Comparison of ENCODE assay signal across 21 cellular contexts in the genomic region with DNA sequence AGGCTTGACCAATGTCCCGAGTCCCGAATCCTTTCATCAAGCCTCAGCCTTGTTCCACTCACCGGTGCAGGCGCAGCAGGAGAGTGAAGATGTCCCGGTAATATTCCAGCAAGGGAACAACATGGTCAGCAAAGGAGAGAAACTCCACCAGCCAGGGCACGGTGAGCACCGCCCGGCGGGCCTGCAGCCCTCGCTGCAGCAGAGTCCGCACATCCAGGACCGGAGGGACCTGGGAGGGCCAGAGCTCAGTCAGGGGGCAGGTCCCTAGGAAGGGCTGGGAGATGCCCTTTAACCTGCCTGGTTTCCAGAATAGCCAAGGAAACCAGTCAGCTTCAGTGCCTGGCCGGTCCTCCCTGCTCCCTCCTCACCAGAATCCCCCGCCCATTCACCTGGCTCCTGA. TPM values are rescaled to one million over a fixed set of nuclear protein-coding genes. Genes with fewer than 3 reads are reported as not detected.
A peak's percentile ranks its signal among the peaks of the same experiment; 100 is the strongest.
DNase-seq lines count a peak whose midpoint lies in the region; ATAC-seq, FAIRE-seq and TF ChIP-seq lines count a peak whose summit lies in the region.
"Had no signal": no experiment of that assay in that cellular context is flagged by ENCODE, and none has a peak within 500 bp of the region (broad histone marks: within the 10 kb centered on the region; RNA-seq: fewer than 3 reads in every experiment).

No MANE protein-coding gene starts in this region.

- H3K9me3 Mint-ChIP-seq in activated T-helper 17 cell treated with anti-CD3 and anti-CD28 coated beads, Interleukin-2, amount 50 U/mL, for 72 hours = no peaks in the 10 kb centered on the region
- H3K9me3 Mint-ChIP-seq in osteocyte (ENCODE audit: unreplicated experiment) (no peaks in the 10 kb centered on the region), mesothelial cell of epicardium (no peaks in the 10 kb centered on the region)
- H3K9me3 Mint-ChIP-seq: CD4-positive, alpha-beta T cell; HFFc6 had no signal

- no peaks in the 10 kb centered on the region for H3K27me3 ChIP-seq in HepG2 (ENCODE audit: control insufficient read depth in 1 of 2, insufficient read depth in 2 of 2, low read length in 2 of 2)
- H3K27me3 ChIP-seq in right lobe of liver = no peaks in the 10 kb centered on the region

- intact Hi-C loops in HepG2 (cut with micrococcal nuclease; ENCODE audit: unreplicated experiment) (no loop called here), right lobe of liver (cut with DNase I) (no loop called here)

- no peak for TF ChIP-seq RAD21 in HepG2 (CRISPR knock-in tag; IDR thresholded peaks at IDR 0.05)

- CTCF ChIA-PET in HepG2 (lab: Yijun Ruan, JAX; ENCODE audit: low intra/inter-chr PET ratio, low total read pairs) = no interaction called here

- TF ChIP-seq EP300 in HepG2 (IDR thresholded peaks at IDR 0.05; ENCODE audit: low read depth in 2 of 2, low read length in 2 of 2) (no peak), HepG2 (CRISPR knock-in tag; IDR thresholded peaks at IDR 0.05; ENCODE audit: borderline replicate concordance) (no peak)

- H3K4me3 Mint-ChIP-seq in activated T-helper 17 cell treated with anti-CD3 and anti-CD28 coated beads, Interleukin-2, amount 50 U/mL, for 72 hours = no peak overlapping the region
- H3K4me3 Mint-ChIP-seq in osteocyte (ENCODE audit: unreplicated experiment) = no peak overlapping the region
- H3K4me3 Mint-ChIP-seq in mesothelial cell of epicardium = no peak overlapping the region
- H3K4me3 Mint-ChIP-seq: CD4-positive, alpha-beta T cell; HFFc6 had no signal

- H3K79me2 ChIP-seq in HepG2 (ENCODE audit: insufficient read depth, low read length) = peaks cover 6% of the 10 kb centered on the region

- no peak for FAIRE-seq in HepG2 (lab: Jason Lieb, UNC)
- FAIRE-seq: A549, D721Med, G401.6, GM12891, GM18507, H54 had no signal

- peaks cover 4% of the 10 kb centered on the region for H3K4me1 Mint-ChIP-seq in activated T-helper 17 cell treated with anti-CD3 and anti-CD28 coated beads, Interleukin-2, amount 50 U/mL, for 72 hours
- H3K4me1 Mint-ChIP-seq in osteocyte (ENCODE audit: unreplicated experiment) = peaks cover 4% of the 10 kb centered on the region
- peaks cover 10% of the 10 kb centered on the region for H3K4me1 Mint-ChIP-seq in mesothelial cell of epicardium

- no peak overlapping the region for H3K27ac ChIP-seq in HepG2 (ENCODE audit: extremely low read length, insufficient read depth, low read length)
- H3K27ac ChIP-seq in right lobe of liver = no peak overlapping the region
- H3K27ac ChIP-seq: 22Rv1, A549, C4-2B, GM23248 had no signal

- H3K36me3 ChIP-seq in HepG2 (replicated peaks in 1 of 2; ENCODE audit: control insufficient read depth in 1 of 2, insufficient read depth in 2 of 2, low read length in 2 of 2) (peaks cover 44 to 91% of the 10 kb centered on the region in 2 experiments), right lobe of liver (peaks cover 0 to 85% (median 23%) of the 10 kb centered on the region in 4 donors)

- H3K4me1 ChIP-seq in HepG2 (ENCODE audit: insufficient read depth, low read length) (peaks cover 15% of the 10 kb centered on the region), right lobe of liver (no peaks in the 10 kb centered on the region)
- H3K4me1 ChIP-seq: Caco-2 had no signal

- in situ Hi-C loops in HepG2 (cut with HindIII; ENCODE audit: extremely low pct_ligation_motif_present, low pct_unique_long_range_greater_than_20kb) = no loop called here

- BruUV-seq in HepG2 (replicated peaks; lab: Mats Ljungman, UMichigan) = no TSS peak

- ATAC-seq in HepG2 (no peak), right lobe of liver (no peak)
- no peak for ATAC-seq in activated T-helper 17 cell treated with anti-CD3 and anti-CD28 coated beads, Interleukin-2, amount 50 U/mL, for 72 hours (replicated peaks)
- ATAC-seq: A549, HCT116 had no signal

- peak overlapping the region; percentile 68 for H3K27ac Mint-ChIP-seq in activated T-helper 17 cell treated with anti-CD3 and anti-CD28 coated beads, Interleukin-2, amount 50 U/mL, for 72 hours
- H3K27ac Mint-ChIP-seq in osteocyte (ENCODE audit: unreplicated experiment) = no peak overlapping the region
- no peak overlapping the region for H3K27ac Mint-ChIP-seq in mesothelial cell of epicardium
- H3K27ac Mint-ChIP-seq: CD4-positive, alpha-beta T cell; HFFc6 had no signal

- 97% methylated on average over 11 of the region's 14 CpGs for WGBS in HepG2 (ENCODE audit: low lambda C conversion rate)
- WGBS in right lobe of liver (ENCODE audit: insufficient coverage, low coverage, low lambda C conversion rate, missing lambda C conversion rate) = no CpG with 5 or more reads among the region's 14 CpGs

- H3K9me3 ChIP-seq in HepG2 (ENCODE audit: low read length) (no peaks in the 10 kb centered on the region), right lobe of liver (no peaks in the 10 kb centered on the region)
- H3K9me3 ChIP-seq: A549, Caco-2 had no signal

- no peak overlapping the region for H3K9ac ChIP-seq in HepG2 (ENCODE audit: insufficient read depth, low read depth, low read length)
- H3K9ac ChIP-seq: GM23248 had no signal

- H3K27me3 Mint-ChIP-seq in activated T-helper 17 cell treated with anti-CD3 and anti-CD28 coated beads, Interleukin-2, amount 50 U/mL, for 72 hours = no peaks in the 10 kb centered on the region
- no peaks in the 10 kb centered on the region for H3K27me3 Mint-ChIP-seq in osteocyte (ENCODE audit: unreplicated experiment)
- no peaks in the 10 kb centered on the region for H3K27me3 Mint-ChIP-seq in mesothelial cell of epicardium (ENCODE audit: low read depth)
- H3K27me3 Mint-ChIP-seq: CD4-positive, alpha-beta T cell had no signal

- H2AFZ ChIP-seq in HepG2 (ENCODE audit: low read length) = no peak overlapping the region
- H2AFZ ChIP-seq: GM23248 had no signal

- POLR2A ChIA-PET in HepG2 (lab: Yijun Ruan, JAX) = no interaction called here

- DNase-seq in HepG2 (ENCODE audit: low spot score) (no peak), right lobe of liver (no peak), osteocyte (ENCODE audit: extremely low spot score, unreplicated experiment) (peak; percentile 71), mesothelial cell of epicardium (ENCODE audit: low spot score in 2 of 2, unreplicated experiment in 2 of 2) (no peak), NCI-H2107 treated with DMSO at 0.1 percent for 48 hours (lab: John Stamatoyannopoulos, UW; ENCODE audit: unreplicated experiment) (no peak), occipital lobe (lab: John Stamatoyannopoulos, UW) (no peak)
- DNase-seq: AML-193; Caco-2; CD4-positive, alpha-beta T cell; GM23248; HFFc6 had no signal

- peaks cover 93% of the 10 kb centered on the region for H3K36me3 Mint-ChIP-seq in activated T-helper 17 cell treated with anti-CD3 and anti-CD28 coated beads, Interleukin-2, amount 50 U/mL, for 72 hours (ENCODE audit: low read depth)
- H3K36me3 Mint-ChIP-seq in osteocyte (ENCODE audit: unreplicated experiment) (peaks cover 26% of the 10 kb centered on the region), mesothelial cell of epicardium (peaks cover 37% of the 10 kb centered on the region)

- no peak for TF ChIP-seq POLR2A in HepG2 (IDR thresholded peaks at IDR 0.05; ENCODE audit: insufficient read depth in 1 of 2, low read depth in 2 of 2, low read length in 2 of 2)
- TF ChIP-seq POLR2A in right lobe of liver (IDR thresholded peaks at IDR 0.05) = no peak

- no peak overlapping the region for H3K4me2 ChIP-seq in HepG2 (ENCODE audit: low read depth, low read length)
- H3K4me2 ChIP-seq: A549 had no signal

- no peak for TF ChIP-seq CTCF in HepG2 (CRISPR knock-in tag; IDR thresholded peaks at IDR 0.05)
- no peak for TF ChIP-seq CTCF in right lobe of liver (IDR thresholded peaks at IDR 0.05)
- no peak for TF ChIP-seq CTCF in osteocyte (IDR thresholded peaks at IDR 0.05)
- no peak for TF ChIP-seq CTCF in mesothelial cell of epicardium (IDR thresholded peaks at IDR 0.05; ENCODE audit: unreplicated experiment)

- H3K4me3 ChIP-seq in HepG2 (replicated peaks in 1 of 3; ENCODE audit: insufficient read depth in 1 of 3, low read depth in 2 of 3, low read length in 3 of 3) (no peak overlapping the region), right lobe of liver (no peak overlapping the region)
- H3K4me3 ChIP-seq: A549, GM23248 had no signal

- no peaks in the 10 kb centered on the region for H4K20me1 ChIP-seq in HepG2 (ENCODE audit: insufficient read depth, low read length)

TF ChIP-seq in HepG2, 621 proteins besides CTCF, POLR2A, EP300 and RAD21 (continues in another document):
- TF ChIP-seq FOSL2 (CRISPR knock-in tag; IDR thresholded peaks at IDR 0.05) (no peak), ZNF530 (CRISPR knock-in tag; IDR thresholded peaks at IDR 0.05; ENCODE audit: low read depth) (no peak), GABPB1 (CRISPR knock-in tag; IDR thresholded peaks at IDR 0.05) (no peak), NCOA1 (CRISPR knock-in tag; IDR thresholded peaks at IDR 0.05) (no peak), MAZ (IDR thresholded peaks at IDR 0.05; ENCODE audit: borderline replicate concordance, low read depth, low read length) (no peak), MAZ (CRISPR knock-in tag; IDR thresholded peaks at IDR 0.05; ENCODE audit: low read depth) (no peak)

RNA-seq across cellular contexts. Expression of a gene that starts 6.4 kb away (rescaled TPM):
- total RNA-seq in HepG2 (2016; rRNA removed; fragmentation: Illumina TruSeq; extraction: Trizol) = 10.8 and 16.1 TPM in 2 replicates
- 5.1 and 5.9 TPM in 2 replicates for total RNA-seq in HepG2 (2016; cell fraction: cytosol; rRNA removed; fragmentation: Illumina TruSeq; extraction: Trizol; ENCODE audit: low read depth)
- total RNA-seq in HepG2 (2016; cell fraction: insoluble cytoplasmic fraction; rRNA removed; fragmentation: Illumina TruSeq; extraction: Trizol) = 8.8 and 15.2 TPM in 2 replicates
- 6.3 and 6.5 TPM in 2 replicates for total RNA-seq in HepG2 (2016; cell fraction: membrane; rRNA removed; fragmentation: Illumina TruSeq; extraction: Trizol)
- 17.7 and 18.9 TPM in 2 replicates for total RNA-seq in HepG2 (2016; cell fraction: nucleus; rRNA removed; fragmentation: Illumina TruSeq; extraction: Trizol)
- polyA plus RNA-seq in HepG2 (2011; rRNA removed) = 5.0 and 7.3 TPM in 2 replicates
- 3.8 and 4.0 TPM in 2 replicates for polyA plus RNA-seq in HepG2 (2011; cell fraction: cytosol; rRNA removed)
- polyA plus RNA-seq in HepG2 (2011; cell fraction: nucleus; rRNA removed) = 19.5 and 23.8 TPM in 2 replicates
- polyA plus RNA-seq in HepG2 (2012) = 7.2 and 7.6 TPM in 2 replicates
- polyA plus RNA-seq in HepG2 (2016; cell fraction: cytosol; fragmentation: Illumina TruSeq; extraction: Trizol; ENCODE audit: low read depth) = 1.5 and 1.7 TPM in 2 replicates
- polyA plus RNA-seq in HepG2 (2016; cell fraction: insoluble cytoplasmic fraction; fragmentation: Illumina TruSeq; extraction: Trizol; ENCODE audit: low read depth) = 7.6 and 9.1 TPM in 2 replicates
- polyA plus RNA-seq in HepG2 (2016; cell fraction: membrane; fragmentation: Illumina TruSeq; extraction: Trizol; ENCODE audit: low read depth) = 2.6 and 3.4 TPM in 2 replicates
- 33.4 and 36.1 TPM in 2 replicates for polyA plus RNA-seq in HepG2 (2016; cell fraction: nucleus; fragmentation: Illumina TruSeq; extraction: Trizol; ENCODE audit: insufficient read depth, low read depth)
- 9.8 and 12.9 TPM in 2 replicates for polyA minus RNA-seq in HepG2 (2011; rRNA and poly(A)+ RNA removed; ENCODE audit: low replicate concordance)
- 4.0 and 5.0 TPM in 2 replicates for polyA minus RNA-seq in HepG2 (2011; cell fraction: cytosol; rRNA and poly(A)+ RNA removed)
- polyA minus RNA-seq in HepG2 (2011; cell fraction: nucleus; rRNA and poly(A)+ RNA removed) = 16.9 and 18.9 TPM in 2 replicates
- total RNA-seq in right lobe of liver = 1 to 10 TPM; 5.0 to 8.2 (median 6.3) TPM
- 10 to 100 TPM; 20.4 to 23.7 TPM for total RNA-seq in activated T-helper 17 cell treated with anti-CD3 and anti-CD28 coated beads, Interleukin-2, amount 50 U/mL, for 72 hours
- 15.6 and 24.0 TPM in 2 replicates for total RNA-seq in osteocyte
- total RNA-seq in mesothelial cell of epicardium = 32.8 to 39.6 TPM (median 36.8 TPM) in 3 replicates
- 10.9 TPM for total RNA-seq in occipital lobe
